In the genomic region with DNA sequence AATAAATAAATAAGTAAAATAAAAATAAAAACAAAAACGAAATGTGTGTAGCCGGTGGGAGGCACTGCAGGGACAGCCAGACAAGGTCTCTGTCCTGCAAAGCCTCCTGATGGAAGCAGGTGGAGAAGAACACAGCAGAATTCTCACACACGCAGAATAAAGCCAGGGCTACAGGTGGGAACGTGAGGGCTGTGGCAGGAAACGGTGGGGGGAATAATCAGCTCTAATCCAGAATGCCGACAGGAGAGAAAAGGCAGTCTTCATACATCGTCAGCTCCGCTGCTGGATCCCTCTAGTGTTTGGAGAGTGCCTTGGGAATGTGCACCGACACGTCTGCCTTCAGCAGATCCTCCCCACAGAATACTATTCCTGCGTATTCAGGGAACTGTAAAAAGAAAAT, we compare ENCODE assay signal across 2 cellular contexts.
TF ChIP-seq lines count a peak whose summit lies in the region.

No MANE protein-coding gene starts in this region.

TF ChIP-seq in SK-N-SH treated with all-trans-retinoic acid at 6 μM for 48 hours, 23 proteins besides CTCF, POLR2A, EP300 and RAD21 (continued from another document):
- no peak for TF ChIP-seq ZNF70 (CRISPR knock-in tag; IDR thresholded peaks at IDR 0.05)
- no peak for TF ChIP-seq TOX (CRISPR knock-in tag; IDR thresholded peaks at IDR 0.05; ENCODE audit: borderline replicate concordance)
- TF ChIP-seq GLIS3 (CRISPR knock-in tag; IDR thresholded peaks at IDR 0.05), result no peak
- no peak for TF ChIP-seq ZC3H10 (CRISPR knock-in tag; IDR thresholded peaks at IDR 0.05)
- TF ChIP-seq, protein P1, sequence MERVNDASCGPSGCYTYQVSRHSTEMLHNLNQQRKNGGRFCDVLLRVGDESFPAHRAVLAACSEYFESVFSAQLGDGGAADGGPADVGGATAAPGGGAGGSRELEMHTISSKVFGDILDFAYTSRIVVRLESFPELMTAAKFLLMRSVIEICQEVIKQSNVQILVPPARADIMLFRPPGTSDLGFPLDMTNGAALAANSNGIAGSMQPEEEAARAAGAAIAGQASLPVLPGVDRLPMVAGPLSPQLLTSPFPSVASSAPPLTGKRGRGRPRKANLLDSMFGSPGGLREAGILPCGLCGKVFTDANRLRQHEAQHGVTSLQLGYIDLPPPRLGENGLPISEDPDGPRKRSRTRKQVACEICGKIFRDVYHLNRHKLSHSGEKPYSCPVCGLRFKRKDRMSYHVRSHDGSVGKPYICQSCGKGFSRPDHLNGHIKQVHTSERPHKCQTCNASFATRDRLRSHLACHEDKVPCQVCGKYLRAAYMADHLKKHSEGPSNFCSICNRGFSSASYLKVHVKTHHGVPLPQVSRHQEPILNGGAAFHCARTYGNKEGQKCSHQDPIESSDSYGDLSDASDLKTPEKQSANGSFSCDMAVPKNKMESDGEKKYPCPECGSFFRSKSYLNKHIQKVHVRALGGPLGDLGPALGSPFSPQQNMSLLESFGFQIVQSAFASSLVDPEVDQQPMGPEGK (CRISPR knock-in tag; IDR thresholded peaks at IDR 0.05; ENCODE audit: borderline replicate concordance), result no peak
- no peak for TF ChIP-seq ISL1 (CRISPR knock-in tag; IDR thresholded peaks at IDR 0.05)
- no peak for TF ChIP-seq ZNF8 (CRISPR knock-in tag; IDR thresholded peaks at IDR 0.05)

TF ChIP-seq in SK-N-SH, 30 proteins besides CTCF, POLR2A, EP300 and RAD21 (continued from another document):
- TF ChIP-seq, protein P2, sequence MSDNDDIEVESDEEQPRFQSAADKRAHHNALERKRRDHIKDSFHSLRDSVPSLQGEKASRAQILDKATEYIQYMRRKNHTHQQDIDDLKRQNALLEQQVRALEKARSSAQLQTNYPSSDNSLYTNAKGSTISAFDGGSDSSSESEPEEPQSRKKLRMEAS (IDR thresholded peaks at IDR 0.05; ENCODE audit: low read depth), result no peak
- TF ChIP-seq FOXJ3 (CRISPR knock-in tag; IDR thresholded peaks at IDR 0.05), result no peak
TF ChIP-seq in SK-N-SH: peak in this region for 0.
